ENCODE assay signal across 25 cellular contexts in the genomic region with DNA sequence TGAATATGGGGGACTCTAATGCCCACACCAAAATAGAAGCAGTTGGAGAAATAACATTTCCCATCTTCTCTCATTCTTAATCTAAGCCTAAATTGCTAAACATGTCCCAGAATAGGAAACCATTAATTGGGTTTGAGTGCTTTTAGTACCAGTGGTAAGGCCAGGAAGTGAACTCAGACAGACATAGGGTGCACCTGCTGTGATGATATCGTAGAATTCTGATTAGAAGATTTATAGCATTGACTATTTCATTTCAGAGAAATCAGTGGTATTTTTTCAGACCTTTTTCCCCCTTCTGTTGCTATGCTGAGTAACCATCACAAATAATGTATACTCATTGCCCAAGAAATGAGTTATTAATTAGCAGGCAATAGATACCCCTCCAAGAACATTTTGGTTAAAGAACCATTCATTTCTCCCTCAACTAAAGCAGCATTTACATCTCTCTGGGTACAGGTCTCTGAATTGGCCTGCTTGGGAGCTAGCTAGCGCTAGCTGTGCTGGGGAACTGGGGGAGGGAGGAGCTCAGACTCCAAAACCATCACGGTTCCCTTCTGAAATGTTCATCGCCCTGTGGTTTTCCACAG.
DNase-seq lines count a peak whose midpoint lies in the region; ATAC-seq and TF ChIP-seq lines count a peak whose summit lies in the region.
"Had no signal": no experiment of that assay in that cellular context is flagged by ENCODE, and none has a peak within 500 bp of the region (broad histone marks: within the 10 kb centered on the region; RNA-seq: fewer than 3 reads in every experiment).

No MANE protein-coding gene starts in this region.

- H3F3A ChIP-seq in Loucy (ENCODE audit: low read depth): no peaks in the 10 kb centered on the region; the same call in 1 of the 2 replicates

- peaks cover 79% of the 10 kb centered on the region for H3K4me1 ChIP-seq in Loucy (ENCODE audit: insufficient read depth, low read length, poor library complexity, severe bottlenecking)

- no peaks in the 10 kb centered on the region for H3K27me3 ChIP-seq in Loucy (ENCODE audit: insufficient read depth, low read length, poor library complexity, severe bottlenecking)
- H3K27me3 ChIP-seq: body of pancreas, heart left ventricle, spleen, thyroid gland had no signal

- peaks cover 62% of the 10 kb centered on the region for H4K20me1 ChIP-seq in Loucy (ENCODE audit: insufficient read depth, low read length, poor library complexity, severe bottlenecking)

- H3K4me3 ChIP-seq in Loucy (ENCODE audit: low read length, poor library complexity, severe bottlenecking): peak overlapping the region; percentile 93
- H3K4me3 ChIP-seq: body of pancreas, heart left ventricle, thyroid gland had no signal

- H3K36me3 ChIP-seq in Loucy (ENCODE audit: insufficient read depth, low read length): peaks cover 43% of the 10 kb centered on the region

- peaks cover 16% of the 10 kb centered on the region for H3K36me3 Mint-ChIP-seq in activated naive CD4-positive, alpha-beta T cell treated with anti-CD3 and anti-CD28 coated beads, Interleukin-2, amount 50 U/mL, for 24 hours
- H3K36me3 Mint-ChIP-seq in dendritic cell treated with granulocyte-macrophage colony-stimulating factor and Interleukin-4, amounts not matched to agents 40 ng/mL and 50 ng/mL, for 4 days (ENCODE audit: low read depth): peaks cover 80% of the 10 kb centered on the region
- peaks cover 42% of the 10 kb centered on the region for H3K36me3 Mint-ChIP-seq in stimulated activated effector memory CD8-positive, alpha-beta T cell treated with anti-CD3 and anti-CD28 coated beads, Interleukin-12 subunit alpha, Interleukin-12 subunit beta, amount 100 ng/mL, for 72 hours

- no peak overlapping the region for H3K9ac ChIP-seq in Loucy (ENCODE audit: low read depth, low read length, poor library complexity, severe bottlenecking)

- ATAC-seq in stimulated activated effector memory CD8-positive, alpha-beta T cell treated with anti-CD3 and anti-CD28 coated beads, Interleukin-12 subunit alpha, Interleukin-12 subunit beta, amount 100 ng/mL, for 72 hours: no peak
- ATAC-seq in HG02623 (IDR thresholded peaks at IDR 0.05; ENCODE audit: unreplicated experiment) (no peak), HG03139 (IDR thresholded peaks at IDR 0.05; ENCODE audit: unreplicated experiment) (no peak)
- ATAC-seq: body of pancreas, right cardiac atrium had no signal

- no peaks in the 10 kb centered on the region for H3K9me2 ChIP-seq in Loucy (replicated peaks; ENCODE audit: low read depth, low read length)

- no peak overlapping the region for H2AFZ ChIP-seq in Loucy (ENCODE audit: low read length)

- peaks cover 75% of the 10 kb centered on the region for H3K79me2 ChIP-seq in Loucy (ENCODE audit: insufficient read depth, low read length)

- DNase-seq in activated naive CD4-positive, alpha-beta T cell treated with anti-CD3 and anti-CD28 coated beads, Interleukin-2, amount 50 U/mL, for 16 hours: no peak
- DNase-seq in stimulated activated effector memory CD8-positive, alpha-beta T cell treated with anti-CD3 and anti-CD28 coated beads, Interleukin-12 subunit alpha, Interleukin-12 subunit beta, amount 100 ng/mL, for 72 hours (ENCODE audit: low spot score in 2 of 2): no peak
- DNase-seq in activated CD8-positive, alpha-beta memory T cell treated with anti-CD3 and anti-CD28 coated beads, Interleukin-2, amount 50 U/mL, for 48 hours: no peak
- DNase-seq: activated CD4-positive, alpha-beta T cell treated with anti-CD3 and anti-CD28 coated beads for 1 hour; body of pancreas; effector CD4-positive, alpha-beta T cell; heart left ventricle; Kasumi-1; NCI-H1092; NCI-H187; NCI-H2171 treated with DMSO at 0.1 percent for 48 hours; NCI-H524 treated with DMSO at 0.1 percent for 48 hours; right cardiac atrium; SIG-M5; spleen; stimulated activated CD4-positive, alpha-beta T cell treated with anti-CD3 and anti-CD28 coated beads, Interleukin-2, amount 100 ng/mL, for 48 hours; stimulated activated naive B cell treated with anti-CD40 and anti-IgM and Interleukin-4, amounts not matched to agents 10 μg/mL and 1 μg/mL and 100 μg/mL, for 72 hours; SW 1271; thyroid gland had no signal

- H3K27ac Mint-ChIP-seq in activated naive CD4-positive, alpha-beta T cell treated with anti-CD3 and anti-CD28 coated beads, Interleukin-2, amount 50 U/mL, for 24 hours: peak overlapping the region; percentile 86
- peak overlapping the region; percentile 5 for H3K27ac Mint-ChIP-seq in dendritic cell treated with granulocyte-macrophage colony-stimulating factor and Interleukin-4, amounts not matched to agents 40 ng/mL and 50 ng/mL, for 4 days
- H3K27ac Mint-ChIP-seq in stimulated activated effector memory CD8-positive, alpha-beta T cell treated with anti-CD3 and anti-CD28 coated beads, Interleukin-12 subunit alpha, Interleukin-12 subunit beta, amount 100 ng/mL, for 72 hours: peak overlapping the region; percentile 58
- H3K27ac Mint-ChIP-seq: activated T-helper 1 cell treated with anti-CD3 and anti-CD28 coated beads, Interleukin-12 subunit alpha, Interleukin-12 subunit beta, Interleukin-2, Interleukin-4 antibody, amounts not matched to agents 30 ng/mL and 10 ng/mL and 1 ng/mL, durations not matched to agents 14 hours and 24 hours and 36 hours had no signal

- H3K27me3 Mint-ChIP-seq in activated naive CD4-positive, alpha-beta T cell treated with anti-CD3 and anti-CD28 coated beads, Interleukin-2, amount 50 U/mL, for 24 hours: no peaks in the 10 kb centered on the region
- H3K27me3 Mint-ChIP-seq in dendritic cell treated with granulocyte-macrophage colony-stimulating factor and Interleukin-4, amounts not matched to agents 40 ng/mL and 50 ng/mL, for 4 days: no peaks in the 10 kb centered on the region
- H3K27me3 Mint-ChIP-seq: stimulated activated naive B cell treated with anti-CD40 and anti-IgM and Interleukin-4, amounts not matched to agents 10 μg/mL and 1 μg/mL and 100 μg/mL, for 72 hours had no signal

- H3K4me2 ChIP-seq in Loucy (ENCODE audit: low read depth, low read length, poor library complexity, severe bottlenecking): peak overlapping the region; percentile 87

- intact Hi-C loops in dendritic cell treated with granulocyte-macrophage colony-stimulating factor and Interleukin-4, amounts not matched to agents 40 ng/mL and 50 ng/mL, for 4 days (cut with micrococcal nuclease): loop anchor here (5.0 kb wide), 1 partner anchor 33 kb away; no protein-coding TSS in a partner anchor

- H3K9me3 Mint-ChIP-seq in activated naive CD4-positive, alpha-beta T cell treated with anti-CD3 and anti-CD28 coated beads, Interleukin-2, amount 50 U/mL, for 24 hours: no peaks in the 10 kb centered on the region
- H3K9me3 Mint-ChIP-seq in dendritic cell treated with granulocyte-macrophage colony-stimulating factor and Interleukin-4, amounts not matched to agents 40 ng/mL and 50 ng/mL, for 4 days: no peaks in the 10 kb centered on the region
- H3K9me3 Mint-ChIP-seq in stimulated activated effector memory CD8-positive, alpha-beta T cell treated with anti-CD3 and anti-CD28 coated beads, Interleukin-12 subunit alpha, Interleukin-12 subunit beta, amount 100 ng/mL, for 72 hours: no peaks in the 10 kb centered on the region
- H3K9me3 Mint-ChIP-seq: activated T-helper 1 cell treated with anti-CD3 and anti-CD28 coated beads, Interleukin-12 subunit alpha, Interleukin-12 subunit beta, Interleukin-2, Interleukin-4 antibody, amounts not matched to agents 30 ng/mL and 10 ng/mL and 1 ng/mL, durations not matched to agents 14 hours and 24 hours and 36 hours; stimulated activated naive B cell treated with anti-CD40 and anti-IgM and Interleukin-4, amounts not matched to agents 10 μg/mL and 1 μg/mL and 100 μg/mL, for 72 hours had no signal

- H3K9me3 ChIP-seq in Loucy (ENCODE audit: insufficient read depth, low read depth, low read length): no peaks in the 10 kb centered on the region
- H3K9me3 ChIP-seq: body of pancreas, heart left ventricle, spleen, thyroid gland had no signal

- H3K4me3 Mint-ChIP-seq in activated naive CD4-positive, alpha-beta T cell treated with anti-CD3 and anti-CD28 coated beads, Interleukin-2, amount 50 U/mL, for 24 hours: peak overlapping the region; percentile 3
- no peak overlapping the region for H3K4me3 Mint-ChIP-seq in dendritic cell treated with granulocyte-macrophage colony-stimulating factor and Interleukin-4, amounts not matched to agents 40 ng/mL and 50 ng/mL, for 4 days
- H3K4me3 Mint-ChIP-seq in stimulated activated effector memory CD8-positive, alpha-beta T cell treated with anti-CD3 and anti-CD28 coated beads, Interleukin-12 subunit alpha, Interleukin-12 subunit beta, amount 100 ng/mL, for 72 hours: no peak overlapping the region
- H3K4me3 Mint-ChIP-seq: activated T-helper 1 cell treated with anti-CD3 and anti-CD28 coated beads, Interleukin-12 subunit alpha, Interleukin-12 subunit beta, Interleukin-2, Interleukin-4 antibody, amounts not matched to agents 30 ng/mL and 10 ng/mL and 1 ng/mL, durations not matched to agents 14 hours and 24 hours and 36 hours; stimulated activated naive B cell treated with anti-CD40 and anti-IgM and Interleukin-4, amounts not matched to agents 10 μg/mL and 1 μg/mL and 100 μg/mL, for 72 hours had no signal

- TF ChIP-seq CTCF in Loucy (conservative IDR thresholded peaks at IDR 0.05; ENCODE audit: low read length): no peak

- peaks cover 90% of the 10 kb centered on the region for H3K4me1 Mint-ChIP-seq in activated naive CD4-positive, alpha-beta T cell treated with anti-CD3 and anti-CD28 coated beads, Interleukin-2, amount 50 U/mL, for 24 hours
- H3K4me1 Mint-ChIP-seq in dendritic cell treated with granulocyte-macrophage colony-stimulating factor and Interleukin-4, amounts not matched to agents 40 ng/mL and 50 ng/mL, for 4 days (ENCODE audit: low read depth): peaks cover 80% of the 10 kb centered on the region
- H3K4me1 Mint-ChIP-seq in stimulated activated effector memory CD8-positive, alpha-beta T cell treated with anti-CD3 and anti-CD28 coated beads, Interleukin-12 subunit alpha, Interleukin-12 subunit beta, amount 100 ng/mL, for 72 hours: peaks cover 72% of the 10 kb centered on the region

Comparison
In these comparisons a context has a peak if more than half of its experiments do, and no peak if none do; other contexts are left out.
1. H3K27ac Mint-ChIP-seq: peak in every context shown above with its lines; median percentile 86 in activated naive CD4-positive, alpha-beta T cell treated with anti-CD3 and anti-CD28 coated beads, Interleukin-2, amount 50 U/mL, for 24 hours; 58 in stimulated activated effector memory CD8-positive, alpha-beta T cell treated with anti-CD3 and anti-CD28 coated beads, Interleukin-12 subunit alpha, Interleukin-12 subunit beta, amount 100 ng/mL, for 72 hours; 5 in dendritic cell treated with granulocyte-macrophage colony-stimulating factor and Interleukin-4, amounts not matched to agents 40 ng/mL and 50 ng/mL, for 4 days.